ENCODE assay signal across 1 cellular context in the genomic region with DNA sequence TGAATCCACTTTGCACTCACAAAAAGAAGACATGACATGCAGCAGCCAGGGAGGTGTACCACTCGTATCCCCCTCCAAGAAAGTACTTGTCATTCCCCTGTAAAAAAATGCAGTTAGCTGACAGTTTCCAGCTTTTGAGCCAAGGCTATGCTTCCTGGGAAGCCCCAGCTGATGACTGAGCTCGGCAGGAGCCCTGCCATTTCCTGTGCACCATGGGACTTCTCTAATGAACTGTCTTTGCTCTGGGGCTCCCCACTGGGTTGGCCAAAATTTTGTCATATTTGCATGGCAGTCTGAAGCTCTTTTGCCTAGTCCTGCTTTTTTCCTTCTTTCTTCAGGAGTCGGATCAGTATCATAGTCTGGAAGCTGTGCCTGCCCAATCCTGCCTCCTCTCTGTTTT.
TF ChIP-seq lines count a peak whose summit lies in the region.

No MANE protein-coding gene starts in this region.

TF ChIP-seq in HepG2, 621 proteins besides CTCF, POLR2A, EP300 and RAD21 (continued from another document):
- TF ChIP-seq, protein P1, sequence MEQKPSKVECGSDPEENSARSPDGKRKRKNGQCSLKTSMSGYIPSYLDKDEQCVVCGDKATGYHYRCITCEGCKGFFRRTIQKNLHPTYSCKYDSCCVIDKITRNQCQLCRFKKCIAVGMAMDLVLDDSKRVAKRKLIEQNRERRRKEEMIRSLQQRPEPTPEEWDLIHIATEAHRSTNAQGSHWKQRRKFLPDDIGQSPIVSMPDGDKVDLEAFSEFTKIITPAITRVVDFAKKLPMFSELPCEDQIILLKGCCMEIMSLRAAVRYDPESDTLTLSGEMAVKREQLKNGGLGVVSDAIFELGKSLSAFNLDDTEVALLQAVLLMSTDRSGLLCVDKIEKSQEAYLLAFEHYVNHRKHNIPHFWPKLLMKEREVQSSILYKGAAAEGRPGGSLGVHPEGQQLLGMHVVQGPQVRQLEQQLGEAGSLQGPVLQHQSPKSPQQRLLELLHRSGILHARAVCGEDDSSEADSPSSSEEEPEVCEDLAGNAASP (CRISPR knock-in tag; IDR thresholded peaks at IDR 0.05; ENCODE audit: borderline replicate concordance) = no peak
- no peak for TF ChIP-seq RELA (CRISPR knock-in tag; IDR thresholded peaks at IDR 0.05)
TF ChIP-seq in HepG2: peak in this region for 0.
